In the genomic region with DNA sequence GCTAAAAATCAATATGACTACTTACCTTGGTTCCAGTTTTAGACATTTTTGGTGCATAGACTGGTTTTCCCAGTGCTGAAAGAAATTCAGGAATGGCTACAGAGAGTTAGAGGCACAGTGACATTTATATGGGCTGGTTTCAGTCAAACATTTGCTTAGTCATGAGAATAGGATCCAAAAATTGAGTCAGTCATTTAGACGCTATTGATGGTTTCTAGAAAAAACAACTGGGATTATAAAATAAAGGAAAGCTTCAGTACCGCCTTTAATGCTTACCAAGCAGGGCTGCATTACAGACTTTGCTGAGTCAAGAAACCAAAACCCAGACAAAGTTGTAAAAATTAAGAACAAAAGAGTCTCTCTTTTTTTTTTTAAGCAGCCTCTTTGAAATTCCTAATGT, we compare ENCODE assay signal across 15 cellular contexts. TPM values are rescaled to one million over a fixed set of nuclear protein-coding genes. Genes with fewer than 3 reads are reported as not detected.
"Had no signal": no experiment of that assay in that cellular context is flagged by ENCODE, and none has a peak within 500 bp of the region (broad histone marks: within the 10 kb centered on the region; RNA-seq: fewer than 3 reads in every experiment).

A gene (minus strand): TSS at position 100 of the 400 bp plus-strand sequence. CDS start 54 bp downstream, at position 46.

- H3K4me3 ChIP-seq: ascending aorta, right atrium auricular region, upper lobe of right lung had no signal

- H3K4me3 Mint-ChIP-seq: activated CD4-positive, alpha-beta T cell treated with anti-CD3 and anti-CD28 coated beads, Interleukin-2, amount 10 ng/mL, durations not matched to agents 7 days and 5 days; activated T-helper 1 cell treated with anti-CD3 and anti-CD28 coated beads, Interleukin-12 subunit alpha, Interleukin-12 subunit beta, Interleukin-2, Interleukin-4 antibody, amounts not matched to agents 30 ng/mL and 10 ng/mL and 1 ng/mL, durations not matched to agents 14 hours and 24 hours and 36 hours; natural killer cell treated with Interleukin-12 subunit alpha and Interleukin-12 subunit beta and Interleukin-15 and Interleukin-18, amount 100 ng/mL, for 72 hours; stimulated activated naive CD8-positive, alpha-beta T cell treated with anti-CD3 and anti-CD28 coated beads, Interleukin-15, Interleukin-2, amounts not matched to agents 100 ng/mL and 50 ng/mL, for 24 hours had no signal

- DNase-seq: activated CD4-positive, alpha-beta T cell treated with anti-CD3 and anti-CD28 coated beads, Interleukin-2, amount 10 ng/mL, durations not matched to agents 7 days and 5 days; activated CD8-positive, alpha-beta memory T cell treated with anti-CD3 and anti-CD28 coated beads for 24 hours; activated naive CD4-positive, alpha-beta T cell treated with Interleukin-2 at 50 U/mL for 16 hours; foreskin keratinocyte; kidney glomerular epithelial cell; mesendoderm; small intestine; stimulated activated CD4-positive, alpha-beta T cell treated with anti-CD3 and anti-CD28 coated beads, Interleukin-4, amount 100 ng/mL, for 4 hours; stimulated activated CD8-positive, alpha-beta memory T cell treated with anti-CD3 and anti-CD28 coated beads, Interleukin-4, amount 100 ng/mL, for 48 hours; upper lobe of right lung had no signal

- H3K27ac Mint-ChIP-seq: activated CD4-positive, alpha-beta T cell treated with anti-CD3 and anti-CD28 coated beads, Interleukin-2, amount 10 ng/mL, durations not matched to agents 7 days and 5 days; activated T-helper 1 cell treated with anti-CD3 and anti-CD28 coated beads, Interleukin-12 subunit alpha, Interleukin-12 subunit beta, Interleukin-2, Interleukin-4 antibody, amounts not matched to agents 30 ng/mL and 10 ng/mL and 1 ng/mL, durations not matched to agents 14 hours and 24 hours and 36 hours; natural killer cell treated with Interleukin-12 subunit alpha and Interleukin-12 subunit beta and Interleukin-15 and Interleukin-18, amount 100 ng/mL, for 72 hours; stimulated activated naive CD8-positive, alpha-beta T cell treated with anti-CD3 and anti-CD28 coated beads, Interleukin-15, Interleukin-2, amounts not matched to agents 100 ng/mL and 50 ng/mL, for 24 hours had no signal

- H3K27me3 ChIP-seq: ascending aorta, foreskin keratinocyte, right atrium auricular region, upper lobe of right lung had no signal

- H3K27me3 Mint-ChIP-seq: activated CD4-positive, alpha-beta T cell treated with anti-CD3 and anti-CD28 coated beads, Interleukin-2, amount 10 ng/mL, durations not matched to agents 7 days and 5 days; natural killer cell treated with Interleukin-12 subunit alpha and Interleukin-12 subunit beta and Interleukin-15 and Interleukin-18, amount 100 ng/mL, for 72 hours; stimulated activated naive CD8-positive, alpha-beta T cell treated with anti-CD3 and anti-CD28 coated beads, Interleukin-15, Interleukin-2, amounts not matched to agents 100 ng/mL and 50 ng/mL, for 24 hours had no signal

- H3K4me1 ChIP-seq: ascending aorta had no signal

- H3K9me3 ChIP-seq: ascending aorta, right atrium auricular region, upper lobe of right lung had no signal

- H3K27ac ChIP-seq: ascending aorta, foreskin keratinocyte, right atrium auricular region, upper lobe of right lung had no signal

- FAIRE-seq: small intestine had no signal

- ATAC-seq: foreskin keratinocyte; natural killer cell treated with Interleukin-12 subunit alpha and Interleukin-12 subunit beta and Interleukin-15 and Interleukin-18, amount 100 ng/mL, for 72 hours; upper lobe of right lung had no signal

RNA-seq across cellular contexts. Expression of the gene that starts here (rescaled TPM):
- total RNA-seq: ascending aorta had no signal
